ENCODE assay signal across 9 cellular contexts in the genomic region with DNA sequence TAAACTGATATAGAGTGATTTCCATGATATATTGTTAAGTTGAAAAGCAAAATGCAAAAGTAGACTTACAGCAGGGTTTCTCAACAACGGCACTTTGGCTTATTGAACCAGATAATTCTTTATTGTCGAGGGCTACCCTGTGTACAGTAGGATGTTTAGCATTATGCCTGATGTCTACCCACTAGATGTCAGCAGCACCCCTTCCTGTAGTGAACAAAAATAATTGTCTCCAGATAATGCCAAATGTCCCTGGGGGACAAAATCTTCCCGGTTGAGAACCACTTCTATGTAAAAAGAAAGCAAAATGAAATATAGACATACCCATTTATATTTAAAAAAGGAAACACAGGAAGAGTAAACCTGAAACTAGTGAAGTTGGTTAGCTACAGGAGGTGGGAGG. TPM values are rescaled to one million over a fixed set of nuclear protein-coding genes. Genes with fewer than 3 reads are reported as not detected.
DNase-seq lines count a peak whose midpoint lies in the region; ATAC-seq and TF ChIP-seq lines count a peak whose summit lies in the region.
"Had no signal": no experiment of that assay in that cellular context is flagged by ENCODE, and none has a peak within 500 bp of the region (broad histone marks: within the 10 kb centered on the region; RNA-seq: fewer than 3 reads in every experiment).

No MANE protein-coding gene starts in this region.

- no peak overlapping the region for H3K27ac ChIP-seq in 22Rv1
- H3K27ac ChIP-seq in SK-N-MC: peak overlapping the region; percentile 5; the same call in 1 of the 2 replicates

- H3K9me3 ChIP-seq in SK-N-MC (ENCODE audit: low read depth, low read length): no peaks in the 10 kb centered on the region

- peak; percentile 41 for TF ChIP-seq CTCF in 22Rv1 (IDR thresholded peaks at IDR 0.05)
- peak; percentile 42 for TF ChIP-seq CTCF in GM12865 (IDR thresholded peaks at IDR 0.05; ENCODE audit: insufficient read depth, low read depth, low read length, missing control alignments)
- TF ChIP-seq CTCF in kidney epithelial cell (IDR thresholded peaks at IDR 0.05; ENCODE audit: insufficient read depth, low read length, poor library complexity, severe bottlenecking): peak; percentile 22

- peak; percentile 76 for ATAC-seq in HG02798 (IDR thresholded peaks at IDR 0.05; ENCODE audit: poor library complexity, unreplicated experiment)
- ATAC-seq in HG02938 (IDR thresholded peaks at IDR 0.05; ENCODE audit: unreplicated experiment): no peak
- ATAC-seq in GM18520 (IDR thresholded peaks at IDR 0.05; ENCODE audit: unreplicated experiment): no peak

- H3K36me3 ChIP-seq in SK-N-MC (ENCODE audit: insufficient read depth, low read length) (no peaks in the 10 kb centered on the region), kidney epithelial cell (ENCODE audit: control insufficient read depth, insufficient read depth, low read length) (no peaks in the 10 kb centered on the region)

- no peak overlapping the region for H3K9ac ChIP-seq in SK-N-MC (ENCODE audit: insufficient read length)

- no peak overlapping the region for H3K4me3 ChIP-seq in GM12865 (ENCODE audit: low read depth, low read length)
- H3K4me3 ChIP-seq in SK-N-MC: peak overlapping the region; percentile 11; the same call in 1 of the 2 replicates
- H3K4me3 ChIP-seq in kidney epithelial cell (ENCODE audit: low read depth, low read length): no peak overlapping the region

- H3K27me3 ChIP-seq in kidney epithelial cell (ENCODE audit: control insufficient read depth, insufficient read depth, low read length): no peaks in the 10 kb centered on the region

- DNase-seq in GM12865 (ENCODE audit: low read depth) (peak; percentile 50), SK-N-MC (ENCODE audit: low read depth, low spot score) (peak; percentile 16), kidney epithelial cell (ENCODE audit: low read depth) (no peak), NCI-H2196 treated with DMSO at 0.1 percent for 48 hours (lab: John Stamatoyannopoulos, UW; ENCODE audit: unreplicated experiment) (no peak)

RNA-seq across cellular contexts. Expression of gene ABCD2, which starts 32.4 kb away (rescaled TPM):
- total RNA-seq in kidney epithelial cell: not detected in 2 replicates
- total RNA-seq: endothelial cell of umbilical vein had no signal

Comparison
In these comparisons a context has a peak if more than half of its experiments do, and no peak if none do; other contexts are left out.
1. DNase-seq: peak in GM12865 (single experiment) and SK-N-MC (single experiment); none in kidney epithelial cell (single experiment) and NCI-H2196 treated with DMSO at 0.1 percent for 48 hours (single experiment).
2. Peak in every context shown above with its lines, with median percentiles within 50 percentile points of each other: CTCF ChIP-seq.